Comparison of ENCODE assay signal across 8 cellular contexts in the genomic region with DNA sequence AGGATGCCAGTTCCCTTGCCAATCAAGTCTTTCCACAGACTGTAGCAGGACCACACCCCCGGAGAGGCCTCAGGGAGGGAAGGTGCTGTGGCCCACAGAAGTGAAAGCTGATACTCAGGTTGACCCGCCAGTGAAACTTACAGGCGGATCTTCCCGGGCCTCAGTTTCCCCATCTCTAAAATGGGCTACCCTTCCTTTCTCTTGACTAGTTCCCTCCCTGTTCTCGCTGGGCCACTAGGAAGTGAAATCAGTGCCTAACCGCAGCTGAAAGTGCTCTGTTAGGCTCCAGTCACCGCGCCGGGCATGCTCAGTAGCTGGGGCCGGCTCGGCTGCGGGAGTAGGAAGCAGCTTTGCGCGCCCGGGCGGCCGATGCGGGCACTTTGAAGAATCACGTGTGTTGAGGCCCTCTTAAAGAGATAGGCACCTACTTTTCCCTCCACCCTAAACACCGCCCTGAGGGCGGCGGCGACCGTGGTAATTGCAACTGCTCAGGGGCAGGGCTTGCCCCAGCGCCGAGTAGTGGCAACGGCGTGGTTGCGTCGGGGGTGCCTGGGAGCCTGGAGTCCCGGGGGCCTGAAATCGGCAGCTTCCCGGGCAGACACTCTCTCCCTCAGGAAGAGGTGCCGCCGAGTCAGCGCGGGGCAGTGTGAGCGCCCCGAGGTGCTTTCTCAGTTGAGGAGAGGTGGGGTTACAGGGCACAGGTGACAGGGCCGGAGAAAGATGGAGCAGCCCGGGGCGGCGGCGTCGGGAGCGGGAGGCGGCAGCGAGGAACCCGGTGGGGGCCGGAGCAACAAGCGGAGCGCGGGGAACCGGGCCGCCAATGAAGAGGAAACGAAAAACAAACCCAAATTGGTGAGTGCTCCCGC. TPM values are rescaled to one million over a fixed set of nuclear protein-coding genes. Genes with fewer than 3 reads are reported as not detected.
DNase-seq lines count a peak whose midpoint lies in the region; ATAC-seq and TF ChIP-seq lines count a peak whose summit lies in the region.

TSS of gene DIAPH2 (plus strand) at position 504 of the 866 bp plus-strand sequence.

- no peaks in the 10 kb centered on the region for H4K20me1 ChIP-seq in SU-DHL-6 (ENCODE audit: low read depth, low read length)

- peaks cover 7% of the 10 kb centered on the region; the same call in 1 of the 2 replicates for H3F3A ChIP-seq in SU-DHL-6 (ENCODE audit: insufficient read depth)

- intact Hi-C loops in left ventricle myocardium superior (cut with micrococcal nuclease) = no loop called here

- H3K4me3 ChIP-seq in HUES6 (ENCODE audit: low read depth, low read length) (peak within 1 kb of the TSS; percentile 96), SU-DHL-6 (ENCODE audit: insufficient read depth, low read length, poor library complexity, severe bottlenecking) (peak within 1 kb of the TSS; percentile 75), urinary bladder (ENCODE audit: low read depth, low read length) (peak within 1 kb of the TSS; percentile 87)

- H3K36me3 ChIP-seq in HUES6 (ENCODE audit: control insufficient read depth, insufficient read depth, low read length) (no peaks in the 10 kb centered on the region), SU-DHL-6 (ENCODE audit: low read length) (no peaks in the 10 kb centered on the region), urinary bladder (ENCODE audit: insufficient read depth) (no peaks in the 10 kb centered on the region)

- DNase-seq in DMS53 treated with DMSO at 0.1 percent for 48 hours (lab: John Stamatoyannopoulos, UW; ENCODE audit: unreplicated experiment) = peak; percentile 63
- peak; percentile 12 for DNase-seq in amniotic stem cell (lab: John Stamatoyannopoulos, UW)
- peak; percentile 83 for DNase-seq in left ventricle myocardium superior
- peak; percentile 24 for DNase-seq in pulmonary artery endothelial cell (ENCODE audit: low read depth, low spot score)

- H3K4me2 ChIP-seq in SU-DHL-6 (ENCODE audit: low read depth, low read length, poor library complexity, severe bottlenecking) = peak within 1 kb of the TSS; percentile 95

- H3K9ac ChIP-seq in HUES6 (ENCODE audit: low read length) = peak within 1 kb of the TSS; percentile 85
- H3K9ac ChIP-seq in SU-DHL-6 (ENCODE audit: low read length) = peak within 1 kb of the TSS; percentile 64

- peaks cover 29% of the 10 kb centered on the region; the same call in 1 of the 2 replicates for H3K79me2 ChIP-seq in SU-DHL-6 (ENCODE audit: insufficient read depth, low read length)

- H3K4me1 ChIP-seq in HUES6 (ENCODE audit: control insufficient read depth, insufficient read depth, low read length) = peaks cover 42% of the 10 kb centered on the region
- no peaks in the 10 kb centered on the region for H3K4me1 ChIP-seq in urinary bladder (ENCODE audit: insufficient read depth)

- no peaks in the 10 kb centered on the region for H3K9me2 ChIP-seq in SU-DHL-6 (replicated peaks; ENCODE audit: insufficient read depth, low read length)

- H3K27ac ChIP-seq in HUES6 (ENCODE audit: low read depth, low read length) (peak within 1 kb of the TSS; percentile 78; the same call in 1 of the 2 replicates), SU-DHL-6 (ENCODE audit: low read depth, low read length) (peak within 1 kb of the TSS; percentile 48), urinary bladder (ENCODE audit: low read depth) (peak within 1 kb of the TSS; percentile 80)

- ATAC-seq in GM21515 (IDR thresholded peaks at IDR 0.05; ENCODE audit: unreplicated experiment) = peak; percentile 76
- ATAC-seq in left ventricle myocardium superior = peak; percentile 96

- H3K27me3 ChIP-seq in HUES6 (ENCODE audit: control insufficient read depth, insufficient read depth, low read length) = peaks cover 15% of the 10 kb centered on the region; the same call in 1 of the 2 replicates
- H3K27me3 ChIP-seq in SU-DHL-6 (ENCODE audit: low read length) = no peaks in the 10 kb centered on the region

- no peak for TF ChIP-seq CTCF in SU-DHL-6 (IDR thresholded peaks at IDR 0.05; ENCODE audit: insufficient read depth, low read length, poor library complexity, severe bottlenecking)

- no peaks in the 10 kb centered on the region for H3K9me3 ChIP-seq in HUES6 (ENCODE audit: control insufficient read depth, insufficient read depth, low read depth, low read length)
- no peaks in the 10 kb centered on the region for H3K9me3 ChIP-seq in SU-DHL-6 (ENCODE audit: insufficient read depth, low read length)

- WGBS in urinary bladder = under 1% methylated on average over 57 of the region's 57 CpGs

- peak within 1 kb of the TSS; percentile 89 for H2AFZ ChIP-seq in SU-DHL-6 (ENCODE audit: low read depth, low read length, severe bottlenecking)

RNA-seq across cellular contexts. Expression of gene DIAPH2, which starts in this region (rescaled TPM):
- total RNA-seq in left ventricle myocardium superior (9.8 TPM), pulmonary artery endothelial cell (19.6 and 26.1 TPM in 2 replicates), urinary bladder (52.2 TPM)
- 11.8 TPM for polyA plus RNA-seq in urinary bladder

Comparison
In these comparisons a context has a peak if more than half of its experiments do, and no peak if none do; other contexts are left out.
1. Peak in every context shown above with its lines: DNase-seq, ATAC-seq, H3K4me3 ChIP-seq and H3K27ac ChIP-seq.
2. DNase-seq: peak in every context shown above with its lines; median percentile 83 in left ventricle myocardium superior; 63 in DMS53 treated with DMSO at 0.1 percent for 48 hours; 24 in pulmonary artery endothelial cell; 12 in amniotic stem cell.